Comparison of ENCODE assay signal across 8 cellular contexts in the genomic region with DNA sequence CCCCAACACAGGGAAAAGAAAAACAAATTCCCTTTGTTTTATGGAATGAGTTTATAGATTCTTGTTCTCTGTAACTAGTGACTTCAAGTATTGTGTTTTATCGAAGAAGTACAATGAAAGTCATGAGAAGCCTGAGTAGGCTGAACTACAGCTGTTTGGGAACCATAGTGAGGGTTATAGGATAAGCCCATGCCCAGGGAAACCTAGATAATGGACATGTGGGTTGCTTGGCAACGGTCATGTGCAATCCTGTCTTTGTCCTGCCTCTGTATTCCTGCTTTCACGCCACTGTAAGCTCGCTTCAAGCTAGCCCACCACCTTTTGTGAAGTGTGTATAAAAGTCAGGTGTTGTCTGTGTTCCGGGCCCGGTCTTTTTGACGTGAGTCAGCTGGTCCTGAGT.
A peak's percentile ranks its signal among the peaks of the same experiment; 100 is the strongest.
DNase-seq lines count a peak whose midpoint lies in the region; ATAC-seq and TF ChIP-seq lines count a peak whose summit lies in the region.
"Not testable (repeated sequence)": the region's sequence is repeated elsewhere in the genome, so short reads cannot be mapped to it uniquely, and the experiment has no call there.

No MANE protein-coding gene starts in this region.

- not testable (repeated sequence) for TF ChIP-seq POLR2A in vagina (IDR thresholded peaks at IDR 0.05)

- 17 to 19% methylated on average over 2 of the region's 7 CpGs for WGBS in heart right ventricle, 2 donors

- not testable (repeated sequence) for H3K27me3 ChIP-seq in heart right ventricle, vagina

- H3K4me1 ChIP-seq in heart right ventricle, vagina: not testable (repeated sequence)

- H3K36me3 ChIP-seq in heart right ventricle, vagina: not testable (repeated sequence)

- TF ChIP-seq CTCF in coronary artery (IDR thresholded peaks at IDR 0.05); heart right ventricle (IDR thresholded peaks at IDR 0.05); vagina (IDR thresholded peaks at IDR 0.05): not testable (repeated sequence)

- H3K9me3 ChIP-seq in heart right ventricle, vagina: not testable (repeated sequence)

- DNase-seq in ELR (ENCODE audit: low read depth) (peak; percentile 26), M059J (ENCODE audit: low read depth) (peak; percentile 32), heart right ventricle (peak in 1 of 2 donors; percentile 21), lung microvascular endothelial cell (ENCODE audit: low read depth in 2 of 2) (peak; percentile 17 to 66), renal cortical epithelial cell (ENCODE audit: low read depth) (peak; percentile 26)
- DNase-seq in activated T-cell treated with anti-CD3 and anti-CD28 coated beads, Interleukin-2, amount 50 U/mL, for 48 hours, result peak; percentile 13
- DNase-seq in coronary artery (ENCODE audit: low spot score); vagina (ENCODE audit: extremely low spot score in 2 of 2): not testable (repeated sequence)

- H3K4me3 ChIP-seq in coronary artery (peak overlapping the region; percentile 62), heart right ventricle (peak overlapping the region in 7 of 10 donors; percentile 3 to 48 (median 44)), vagina (peak overlapping the region; percentile 17 to 44)

- intact Hi-C loops in heart right ventricle (cut with DNase I); vagina (cut with DNase I): not testable (repeated sequence)

- peak overlapping the region; percentile 24 to 71 for H3K27ac ChIP-seq in coronary artery
- H3K27ac ChIP-seq in heart right ventricle, result peak overlapping the region in 9 of 10 donors; percentile 9 to 90 (median 80)
- H3K27ac ChIP-seq in vagina, result not testable (repeated sequence)

- ATAC-seq in heart right ventricle, result not testable (repeated sequence)
